19 cellular contexts compared by ENCODE assay signal in genomic region chrX:9302400-9302799, GRCh38.
DNase-seq lines count a peak whose midpoint lies in the region; ATAC-seq and TF ChIP-seq lines count a peak whose summit lies in the region.
"Had no signal": no experiment of that assay in that cellular context is flagged by ENCODE, and none has a peak within 500 bp of the region (broad histone marks: within the 10 kb centered on the region; RNA-seq: fewer than 3 reads in every experiment).

No MANE protein-coding gene starts in this region.

- H3K27ac ChIP-seq in OCI-LY1 (ENCODE audit: low read depth, low read length, poor library complexity, severe bottlenecking) (no peak overlapping the region), sigmoid colon (peak overlapping the region in 3 of 4 donors; percentile 2 to 58 (median 34)), uterus (peak overlapping the region; percentile 71 to 82), RWPE1 (no peak overlapping the region)
- H3K27ac ChIP-seq: HL-60 had no signal

- H3K4me2 ChIP-seq in OCI-LY1 (ENCODE audit: low read length), result no peak overlapping the region

- H3K27me3 Mint-ChIP-seq in T-cell, result no peaks in the 10 kb centered on the region

- CTCF ChIA-PET in T-cell (lab: Charles Lee) (no interaction called here), RWPE1 (lab: Yijun Ruan, JAX) (no interaction called here)

- no peaks in the 10 kb centered on the region for H3F3A ChIP-seq in OCI-LY1 (ENCODE audit: insufficient read depth, low read length)

- intact Hi-C loops in sigmoid colon (cut with DNase I) (no loop called here), uterus (cut with DNase I; ENCODE audit: low total_unique reads) (no loop called here)

- 74 to 77% methylated on average over 4 of the region's 4 CpGs for WGBS in sigmoid colon, 2 donors

- H3K27ac Mint-ChIP-seq in T-cell, result no peak overlapping the region
- H3K27ac Mint-ChIP-seq: CD4-positive, CD25-positive, alpha-beta regulatory T cell; CD8-positive, alpha-beta memory T cell; HFFc6 had no signal

- H3K27me3 ChIP-seq in OCI-LY1 (ENCODE audit: insufficient read depth, low read length) (no peaks in the 10 kb centered on the region), sigmoid colon (no peaks in the 10 kb centered on the region), uterus (no peaks in the 10 kb centered on the region)
- H3K27me3 ChIP-seq: BE2C had no signal

- no peak for TF ChIP-seq EP300 in sigmoid colon (IDR thresholded peaks at IDR 0.05)

- no peaks in the 10 kb centered on the region for H4K20me1 ChIP-seq in OCI-LY1 (ENCODE audit: insufficient read depth, low read length)

- H3K9ac ChIP-seq in OCI-LY1 (ENCODE audit: low read length), result no peak overlapping the region

- H3K4me3 ChIP-seq in OCI-LY1 (ENCODE audit: low read depth, low read length, poor library complexity, severe bottlenecking), result no peak overlapping the region
- no peak overlapping the region for H3K4me3 ChIP-seq in sigmoid colon
- H3K4me3 ChIP-seq in uterus, result no peak overlapping the region

- H3K9me3 ChIP-seq in OCI-LY1 (ENCODE audit: low read length), result peaks cover 2% of the 10 kb centered on the region; the same call in 1 of the 2 replicates
- no peaks in the 10 kb centered on the region for H3K9me3 ChIP-seq in sigmoid colon
- no peaks in the 10 kb centered on the region for H3K9me3 ChIP-seq in uterus
- H3K9me3 ChIP-seq: BE2C had no signal

- H3K36me3 ChIP-seq in OCI-LY1 (ENCODE audit: insufficient read depth, low read length) (peaks cover 5% of the 10 kb centered on the region; the same call in 1 of the 2 replicates), sigmoid colon (no peaks in the 10 kb centered on the region), uterus (no peaks in the 10 kb centered on the region)
- H3K36me3 ChIP-seq: BE2C had no signal

- no peaks in the 10 kb centered on the region for H3K4me1 Mint-ChIP-seq in T-cell
- H3K4me1 Mint-ChIP-seq: CD8-positive, alpha-beta memory T cell had no signal

- no peaks in the 10 kb centered on the region for H3K9me2 ChIP-seq in OCI-LY1 (ENCODE audit: low read depth, low read length)

- ATAC-seq in T-cell (replicated peaks in 1 of 4), result no peak
- ATAC-seq: HCT116 had no signal

- in situ Hi-C loops in G401 (cut with HindIII; ENCODE audit: low sequenced_read_pairs), result no loop called here

- TF ChIP-seq CTCF in OCI-LY1 (IDR thresholded peaks at IDR 0.05; ENCODE audit: low read length) (no peak), sigmoid colon (IDR thresholded peaks at IDR 0.05) (no peak), uterus (IDR thresholded peaks at IDR 0.05) (no peak), RWPE1 (conservative IDR thresholded peaks at IDR 0.05; ENCODE audit: low read depth) (no peak)

- H3K4me1 ChIP-seq in OCI-LY1 (ENCODE audit: insufficient read depth, low read length, severe bottlenecking) (peaks cover 3% of the 10 kb centered on the region), sigmoid colon (peaks cover 0 to 13% (median 0%) of the 10 kb centered on the region in 4 donors), uterus (no peaks in the 10 kb centered on the region)
- H3K4me1 ChIP-seq: BE2C had no signal

- H3K79me2 ChIP-seq in OCI-LY1 (ENCODE audit: insufficient read depth, low read length), result no peaks in the 10 kb centered on the region

- TF ChIP-seq POLR2A in sigmoid colon (IDR thresholded peaks at IDR 0.05) (no peak), uterus (IDR thresholded peaks at IDR 0.05) (no peak)

- H2AFZ ChIP-seq in OCI-LY1 (ENCODE audit: low read length), result 0 out of 2 replicates have a peak overlapping the region, but pooled peaks have one; percentile 47

- no peaks in the 10 kb centered on the region for H3K9me3 Mint-ChIP-seq in T-cell
- H3K9me3 Mint-ChIP-seq: HFFc6 had no signal

- no peak overlapping the region for H3K4me3 Mint-ChIP-seq in T-cell
- H3K4me3 Mint-ChIP-seq: CD4-positive, CD25-positive, alpha-beta regulatory T cell; CD8-positive, alpha-beta memory T cell; HFFc6 had no signal

- peak; percentile 2 for DNase-seq in globus pallidus (ENCODE audit: low spot score)
- no peak for DNase-seq in sigmoid colon
- DNase-seq in uterus, result no peak
- no peak for DNase-seq in T-cell
- DNase-seq in RWPE1 (ENCODE audit: low spot score), result no peak
- no peak for DNase-seq in G401 (ENCODE audit: low spot score)
- DNase-seq: 8988T; BE2C; C1 segment of cervical spinal cord; CD4-positive, CD25-positive, alpha-beta regulatory T cell; CD8-positive, alpha-beta memory T cell; COR-L47; GDM1; GOT3; H7; HFFc6 had no signal

- H3K36me3 Mint-ChIP-seq in T-cell, result no peaks in the 10 kb centered on the region
- H3K36me3 Mint-ChIP-seq: CD4-positive, CD25-positive, alpha-beta regulatory T cell; CD8-positive, alpha-beta memory T cell had no signal

- POLR2A ChIA-PET in T-cell (lab: Charles Lee) (no interaction called here), RWPE1 (lab: Yijun Ruan, JAX; ENCODE audit: low non-redundant PET) (no interaction called here)

Comparison
In these comparisons a context has a peak if more than half of its experiments do, and no peak if none do; other contexts are left out.
1. H3K27ac ChIP-seq: peak in sigmoid colon (3 of 4) and uterus (2 of 2); none in OCI-LY1 (single experiment) and RWPE1 (single experiment).